9 cellular contexts compared by ENCODE assay signal in the genomic region with DNA sequence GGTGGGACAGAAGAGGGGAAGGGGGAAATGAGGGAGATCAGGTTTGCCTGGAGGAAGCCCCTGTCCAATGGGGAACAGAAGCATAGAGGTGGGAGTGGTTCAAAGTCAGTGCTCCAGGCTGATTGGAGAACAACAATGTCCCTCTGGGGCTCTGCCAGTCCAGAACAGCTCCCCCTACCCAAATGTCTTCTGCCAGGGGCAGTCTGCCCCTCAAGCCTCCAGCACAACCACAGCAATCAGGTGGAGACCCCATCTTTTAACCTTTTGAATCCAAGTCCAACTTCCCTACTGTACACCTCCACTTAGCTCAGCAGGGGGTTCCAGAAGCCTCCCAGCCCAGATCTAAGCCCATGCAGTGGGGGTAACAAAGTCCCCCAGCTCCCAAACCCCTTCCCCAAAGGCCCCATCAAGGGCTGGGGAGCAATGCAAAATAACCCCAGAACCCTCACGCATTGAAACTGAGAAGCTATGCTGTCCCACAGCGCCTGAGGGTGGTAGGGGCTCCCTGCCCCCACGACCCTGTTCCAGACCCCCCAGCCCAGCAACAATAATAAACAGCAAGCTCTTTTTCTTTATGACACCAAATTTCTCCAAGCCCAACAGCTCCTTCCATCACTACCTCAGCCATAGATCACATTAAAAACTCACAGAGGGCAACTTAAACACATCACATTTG. TPM values are rescaled to one million over a fixed set of nuclear protein-coding genes. Genes with fewer than 3 reads are reported as not detected.
DNase-seq lines count a peak whose midpoint lies in the region; ATAC-seq, FAIRE-seq and TF ChIP-seq lines count a peak whose summit lies in the region.
"Had no signal": no experiment of that assay in that cellular context is flagged by ENCODE, and none has a peak within 500 bp of the region (broad histone marks: within the 10 kb centered on the region; RNA-seq: fewer than 3 reads in every experiment).

No MANE protein-coding gene starts in this region.

- peaks cover 13% of the 10 kb centered on the region for H3K36me3 Mint-ChIP-seq in effector memory CD8-positive, alpha-beta T cell (ENCODE audit: insufficient read depth)

- no peaks in the 10 kb centered on the region for H3K27me3 ChIP-seq in gastrocnemius medialis

- no peak overlapping the region for H3K4me3 Mint-ChIP-seq in effector memory CD8-positive, alpha-beta T cell

- intact Hi-C loops in gastrocnemius medialis (cut with DNase I; ENCODE audit: low total_unique reads) = loop anchor here (10.0 kb wide), 1 partner anchor 276 kb away; a partner anchor contains a TSS

- FAIRE-seq in GM12892 (lab: Jason Lieb, UNC) = peak; percentile 30

- peak overlapping the region; percentile 97 to 100 (median 100) for H3K27ac ChIP-seq in gastrocnemius medialis

- TF ChIP-seq POLR2A in GM12892 (IDR thresholded peaks at IDR 0.05; ENCODE audit: low read depth, low read length) (no peak), gastrocnemius medialis (IDR thresholded peaks at IDR 0.05) (no peak)

- in situ Hi-C loops in gastrocnemius medialis (cut with MboI; ENCODE audit: low sequenced_read_pairs in 4 of 4) = loop anchor here (10.0 kb wide), 3 partner anchors 46 to 206 kb away; a partner anchor contains a TSS

- DNase-seq in GM12892 (ENCODE audit: insufficient read length) = no peak
- DNase-seq in NCI-H526 treated with DMSO at 0.1 percent for 48 hours (lab: John Stamatoyannopoulos, UW) = peak; percentile 21
- DNase-seq in effector memory CD8-positive, alpha-beta T cell = no peak
- no peak for DNase-seq in gastrocnemius medialis
- no peak for DNase-seq in stimulated activated naive CD4-positive, alpha-beta T cell (lab: John Stamatoyannopoulos, UW)
- DNase-seq in ureter (ENCODE audit: low spot score) = no peak
- no peak for DNase-seq in germinal center (ENCODE audit: low spot score)

- no peaks in the 10 kb centered on the region for H3K27me3 Mint-ChIP-seq in effector memory CD8-positive, alpha-beta T cell

- no peak for TF ChIP-seq CTCF in gastrocnemius medialis (IDR thresholded peaks at IDR 0.05 in 4 of 5, conservative IDR thresholded peaks at IDR 0.05 in 1 of 5)

- peaks cover 61 to 64% of the 10 kb centered on the region in 2 donors for H3K4me1 ChIP-seq in gastrocnemius medialis

- H3K9me3 Mint-ChIP-seq in effector memory CD8-positive, alpha-beta T cell = no peaks in the 10 kb centered on the region

- no peaks in the 10 kb centered on the region for H3K9me3 ChIP-seq in gastrocnemius medialis

- peaks cover 22 to 24% of the 10 kb centered on the region in 2 donors for H3K4me1 Mint-ChIP-seq in effector memory CD8-positive, alpha-beta T cell (ENCODE audit: low read depth in 2 of 2)

- no peaks in the 10 kb centered on the region for H3K36me3 ChIP-seq in gastrocnemius medialis

- no peak for ATAC-seq in effector memory CD8-positive, alpha-beta T cell (replicated peaks)
- ATAC-seq in gastrocnemius medialis = no peak
- ATAC-seq in GM21717 (IDR thresholded peaks at IDR 0.05; ENCODE audit: unreplicated experiment) = no peak

- peak overlapping the region in 2 of 4 donors; percentile 86 to 87 for H3K4me3 ChIP-seq in gastrocnemius medialis

- peak overlapping the region; percentile 65 to 69 for H3K27ac Mint-ChIP-seq in effector memory CD8-positive, alpha-beta T cell

RNA-seq across cellular contexts. Expression of a gene that starts 3.3 kb away (rescaled TPM):
- 2.8 TPM for polyA plus RNA-seq in GM12892 (2012; ENCODE audit: missing spikeins)
- 10 to 100 TPM; 22.2 to 57.9 (median 35.2) TPM for total RNA-seq in gastrocnemius medialis
- total RNA-seq in ureter = 27.3 TPM

RNA-seq across cellular contexts. Expression of a gene that starts 34.3 kb away (rescaled TPM):
- 43.6 TPM for polyA plus RNA-seq in GM12892 (2012; ENCODE audit: missing spikeins)
- total RNA-seq in gastrocnemius medialis (1 to 10 TPM; 1.3 to 5.8 (median 4.7) TPM), ureter (17.2 TPM)
- total RNA-seq: fibroblast of villous mesenchyme had no signal
